9 cellular contexts compared by ENCODE assay signal in the genomic region with DNA sequence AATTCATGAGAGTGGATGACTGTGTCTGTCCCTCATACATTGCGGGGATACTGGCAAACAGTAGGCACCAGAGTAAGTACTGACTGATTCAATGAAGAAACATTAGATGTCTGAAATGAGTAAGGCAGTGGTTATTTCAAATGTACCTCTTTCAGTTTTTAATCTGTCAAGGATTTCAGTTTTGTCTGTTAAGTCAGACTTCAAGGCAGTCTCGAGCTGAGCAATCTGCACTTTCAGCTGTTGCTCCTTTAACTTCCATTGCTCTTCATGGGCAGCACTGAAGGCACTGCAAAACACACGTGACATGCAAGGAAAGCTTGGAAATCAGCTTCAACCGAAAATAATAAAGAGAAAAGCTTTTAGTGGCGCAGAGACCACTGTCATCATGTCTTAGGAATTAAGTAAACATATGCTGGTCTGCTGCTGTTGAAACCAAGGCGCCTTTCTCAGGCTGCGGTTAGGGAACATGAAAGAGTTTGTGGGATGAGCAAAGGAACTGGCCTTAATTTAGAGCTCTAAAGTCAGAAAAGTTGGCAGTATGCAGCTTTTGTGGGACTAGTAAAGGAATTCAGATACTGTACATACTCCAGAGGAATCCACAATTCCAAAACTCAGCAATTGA. TPM values are rescaled to one million over a fixed set of nuclear protein-coding genes. Genes with fewer than 3 reads are reported as not detected.
A peak's percentile ranks its signal among the peaks of the same experiment; 100 is the strongest.
DNase-seq lines count a peak whose midpoint lies in the region; ATAC-seq, FAIRE-seq and TF ChIP-seq lines count a peak whose summit lies in the region.
"Had no signal": no experiment of that assay in that cellular context is flagged by ENCODE, and none has a peak within 500 bp of the region (broad histone marks: within the 10 kb centered on the region; RNA-seq: fewer than 3 reads in every experiment).

No MANE protein-coding gene starts in this region.

- peak overlapping the region; percentile 86 for H3K9ac ChIP-seq in GM23248

- no peaks in the 10 kb centered on the region for H3K27me3 Mint-ChIP-seq in activated T-helper 17 cell treated with anti-CD3 and anti-CD28 coated beads, Interleukin-2, amount 50 U/mL, for 72 hours

- WGBS in GM23248 (ENCODE audit: low coverage in 1 of 2, low lambda C conversion rate in 2 of 2, missing lambda C conversion rate in 2 of 2), 2 experiments: 1% methylated on average over 7 of the region's 7 CpGs
- 67 to 74% methylated on average over 7 of the region's 7 CpGs for WGBS in pancreas, 2 donors

- H3K27ac Mint-ChIP-seq in activated T-helper 17 cell treated with anti-CD3 and anti-CD28 coated beads, Interleukin-2, amount 50 U/mL, for 72 hours: peak overlapping the region; percentile 79

- H3K27me3 ChIP-seq in GM23248 (replicated peaks; ENCODE audit: insufficient read depth) (no peaks in the 10 kb centered on the region), pancreas (no peaks in the 10 kb centered on the region)

- H3K27ac ChIP-seq in GM23248 (peak overlapping the region; percentile 97), pancreas (no peak overlapping the region)

- H3K4me3 ChIP-seq in GM23248 (peak overlapping the region; percentile 67), pancreas (no peak overlapping the region)

- no peaks in the 10 kb centered on the region for H3K9me3 Mint-ChIP-seq in activated T-helper 17 cell treated with anti-CD3 and anti-CD28 coated beads, Interleukin-2, amount 50 U/mL, for 72 hours

- H3K36me3 ChIP-seq in GM23248 (ENCODE audit: low read depth): no peaks in the 10 kb centered on the region
- no peaks in the 10 kb centered on the region for H3K36me3 ChIP-seq in pancreas

- intact Hi-C loops in pancreas (cut with DNase I): no loop called here

- H3K9me2 ChIP-seq in GM23248 (ENCODE audit: insufficient read depth): no peaks in the 10 kb centered on the region

- in situ Hi-C loops in GM13976 (cut with MboI; ENCODE audit: low sequenced_read_pairs, unreplicated experiment) (no loop called here), GM23248 (cut with MboI) (loop anchor here (10.0 kb wide), 1 partner anchor 1270 kb away; a partner anchor contains a TSS)

- peaks cover 13% of the 10 kb centered on the region for H3K4me1 Mint-ChIP-seq in activated T-helper 17 cell treated with anti-CD3 and anti-CD28 coated beads, Interleukin-2, amount 50 U/mL, for 72 hours

- FAIRE-seq in pancreas (lab: Jason Lieb, UNC): no peak

- no peaks in the 10 kb centered on the region for H3K79me2 ChIP-seq in GM23248 (ENCODE audit: insufficient read depth)

- H3F3A ChIP-seq in GM23248 (ENCODE audit: insufficient read depth): peaks cover 49% of the 10 kb centered on the region

- DNase-seq in GM13976 (ENCODE audit: low spot score) (peak; percentile 5), GM23248 (peak; percentile 96), pancreas (peak in 1 of 6 donors; percentile 20), GF-D8 (lab: John Stamatoyannopoulos, UW) (no peak), DMS 273 (lab: John Stamatoyannopoulos, UW; ENCODE audit: unreplicated experiment) (no peak), NCI-H1105 treated with DMSO at 0.1 percent for 48 hours (lab: John Stamatoyannopoulos, UW) (no peak)
- DNase-seq: cerebellar nuclear complex had no signal

- TF ChIP-seq CTCF in GM13976 (IDR thresholded peaks at IDR 0.05; ENCODE audit: borderline replicate concordance, control extremely low read depth, extremely low read depth, insufficient read depth, missing control alignments) (no peak), pancreas (IDR thresholded peaks at IDR 0.05) (no peak)

- H3K4me3 Mint-ChIP-seq in activated T-helper 17 cell treated with anti-CD3 and anti-CD28 coated beads, Interleukin-2, amount 50 U/mL, for 72 hours: peak overlapping the region; percentile 64

- H3K36me3 Mint-ChIP-seq in activated T-helper 17 cell treated with anti-CD3 and anti-CD28 coated beads, Interleukin-2, amount 50 U/mL, for 72 hours (ENCODE audit: low read depth): no peaks in the 10 kb centered on the region

- peak; percentile 99 for ATAC-seq in activated T-helper 17 cell treated with anti-CD3 and anti-CD28 coated beads, Interleukin-2, amount 50 U/mL, for 72 hours (replicated peaks)
- ATAC-seq in pancreas (peak in 3 of 4 donors; percentile 38 to 63 (median 57)), GM21526 (IDR thresholded peaks at IDR 0.05; ENCODE audit: low FRiP score, unreplicated experiment) (no peak)

- peaks cover 66% of the 10 kb centered on the region for H3K4me1 ChIP-seq in GM23248 (ENCODE audit: insufficient read depth)
- no peaks in the 10 kb centered on the region for H3K4me1 ChIP-seq in pancreas

- peak overlapping the region; percentile 83 for H3K4me2 ChIP-seq in GM23248 (ENCODE audit: unreplicated experiment)

- no peaks in the 10 kb centered on the region for H4K20me1 ChIP-seq in GM23248 (ENCODE audit: insufficient read depth)

- H2AFZ ChIP-seq in GM23248: peak overlapping the region; percentile 48

- H3K9me3 ChIP-seq in GM23248 (ENCODE audit: low read depth): no peaks in the 10 kb centered on the region
- no peaks in the 10 kb centered on the region for H3K9me3 ChIP-seq in pancreas

RNA-seq across cellular contexts. Expression of a gene that starts 38.8 kb away (rescaled TPM):
- 16.3 and 19.0 TPM in 2 replicates for total RNA-seq in GM23248 (2014; rRNA removed; shearing (Covaris generic))
- 16.8 and 17.6 TPM in 2 replicates for polyA plus RNA-seq in GM23248 (2016; fragmentation: Nextera tagmentation; extraction: Ambion mirVana)
- total RNA-seq in activated T-helper 17 cell treated with anti-CD3 and anti-CD28 coated beads, Interleukin-2, amount 50 U/mL, for 72 hours: 1 to 10 TPM; 6.0 to 7.7 TPM
- 1 to 10 TPM; 1.4 to 5.2 (median 2.0) TPM for total RNA-seq in pancreas
- 1 to 10 TPM; 1.1 to 1.6 TPM for polyA plus RNA-seq in pancreas

RNA-seq across cellular contexts. Expression of a gene that starts 39.1 kb away (rescaled TPM):
- total RNA-seq in GM23248 (2014; rRNA removed; shearing (Covaris generic)): 99.2 and 118 TPM in 2 replicates
- polyA plus RNA-seq in GM23248 (2016; fragmentation: Nextera tagmentation; extraction: Ambion mirVana) (84.2 and 85.3 TPM in 2 replicates), pancreas (10 to 100 TPM in 1 of 2 donors, 1 to 10 TPM in 1; 7.6 to 19.0 TPM)
- total RNA-seq in activated T-helper 17 cell treated with anti-CD3 and anti-CD28 coated beads, Interleukin-2, amount 50 U/mL, for 72 hours: 10 to 100 TPM; 50.0 to 54.1 TPM
- 10 to 100 TPM; 30.1 to 45.0 (median 34.8) TPM for total RNA-seq in pancreas

Comparison
In these comparisons a context has a peak if more than half of its experiments do, and no peak if none do; other contexts are left out.
1. DNase-seq: peak in GM13976 (single experiment) and GM23248 (single experiment); none in GF-D8 (single experiment), DMS 273 (single experiment) and NCI-H1105 treated with DMSO at 0.1 percent for 48 hours (single experiment).